19 cellular contexts compared by ENCODE assay signal in the genomic region with DNA sequence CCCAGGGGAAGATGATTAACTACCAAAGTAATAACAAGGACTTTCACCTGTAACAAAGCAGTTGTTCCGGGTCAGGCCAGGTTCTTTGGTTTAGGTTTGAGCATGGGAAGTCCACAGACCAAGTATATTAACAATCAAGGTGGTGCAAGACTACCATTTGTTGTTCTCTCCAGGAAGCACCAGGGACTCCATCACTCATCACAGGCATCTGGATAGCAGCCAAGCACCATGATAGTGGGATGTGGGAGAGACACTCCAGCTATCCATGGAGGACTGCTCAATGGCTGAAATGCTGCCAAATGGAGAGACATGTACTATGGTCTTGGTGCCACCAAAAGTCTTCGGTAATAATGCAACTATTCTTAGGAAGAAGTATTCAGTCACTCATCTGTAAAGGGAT.
DNase-seq lines count a peak whose midpoint lies in the region; ATAC-seq lines count a peak whose summit lies in the region.
"Had no signal": no experiment of that assay in that cellular context is flagged by ENCODE, and none has a peak within 500 bp of the region (broad histone marks: within the 10 kb centered on the region; RNA-seq: fewer than 3 reads in every experiment).

No MANE protein-coding gene starts in this region.

- no peak overlapping the region for H4K8ac ChIP-seq in mesenchymal stem cell (ENCODE audit: low read length)

- no peak overlapping the region for H2BK5ac ChIP-seq in mesenchymal stem cell (ENCODE audit: low read depth, low read length, poor library complexity, severe bottlenecking)

- peak overlapping the region; percentile 26 for H2AK5ac ChIP-seq in mesenchymal stem cell (ENCODE audit: low read length, severe bottlenecking)

- no peak overlapping the region for H3K14ac ChIP-seq in mesenchymal stem cell (ENCODE audit: low read length in 2 of 2)

- H3K9me3 ChIP-seq in mesenchymal stem cell (ENCODE audit: control insufficient read depth, low read length), result no peaks in the 10 kb centered on the region
- H3K9me3 ChIP-seq in MG63, result no peaks in the 10 kb centered on the region
- H3K9me3 ChIP-seq: SJSA1 had no signal

- no peak overlapping the region for H4K91ac ChIP-seq in mesenchymal stem cell (ENCODE audit: low read length)

- H3K36me3 Mint-ChIP-seq in activated CD4-positive, alpha-beta memory T cell treated with anti-CD3 and anti-CD28 coated beads, Interleukin-2, amount 10 ng/mL, durations not matched to agents 7 days and 5 days (ENCODE audit: low read depth), result peaks cover 5% of the 10 kb centered on the region
- H3K36me3 Mint-ChIP-seq: activated naive CD8-positive, alpha-beta T cell had no signal

- H3K18ac ChIP-seq in mesenchymal stem cell (ENCODE audit: low read depth in 1 of 2, low read length in 2 of 2), result no peak overlapping the region

- no peak overlapping the region for H3K23ac ChIP-seq in mesenchymal stem cell (ENCODE audit: low read length in 2 of 2)

- peak; percentile 43 for DNase-seq in Daoy (ENCODE audit: low read depth)
- DNase-seq in NCI-H2029 treated with DMSO at 0.1 percent for 48 hours (lab: John Stamatoyannopoulos, UW), result peak; percentile 84
- peak; percentile 48 for DNase-seq in dermis blood vessel endothelial cell
- no peak for DNase-seq in mesenchymal stem cell
- DNase-seq in MG63, result no peak
- no peak for DNase-seq in activated CD4-positive, alpha-beta memory T cell treated with anti-CD3 and anti-CD28 coated beads, Interleukin-2, amount 10 ng/mL, durations not matched to agents 7 days and 5 days
- DNase-seq: activated CD4-positive, alpha-beta T cell treated with anti-CD3 and anti-CD28 coated beads, Interleukin-2, amount 10 ng/mL, durations not matched to agents 7 days and 5 days; activated T-cell treated with anti-CD3 and anti-CD28 coated beads, Interleukin-2, amount 50 U/mL, for 1 hour; central memory CD4-positive, alpha-beta T cell; EL; T1000; trophoblast cell had no signal

- no peak overlapping the region for H2BK12ac ChIP-seq in mesenchymal stem cell (ENCODE audit: low read length in 2 of 2)

- H3K4me3 Mint-ChIP-seq in activated CD4-positive, alpha-beta memory T cell treated with anti-CD3 and anti-CD28 coated beads, Interleukin-2, amount 10 ng/mL, durations not matched to agents 7 days and 5 days, result no peak overlapping the region
- H3K4me3 Mint-ChIP-seq: activated CD4-positive, alpha-beta T cell treated with anti-CD3 and anti-CD28 coated beads, Interleukin-2, amount 10 ng/mL, durations not matched to agents 7 days and 5 days; activated naive CD8-positive, alpha-beta T cell; GM23338 had no signal

- peaks cover 2% of the 10 kb centered on the region for H3K4me1 ChIP-seq in mesenchymal stem cell (ENCODE audit: control insufficient read depth, insufficient read depth, low read depth, low read length)
- H3K4me1 ChIP-seq: SJSA1 had no signal

- 80% methylated on average over 1 of the region's 2 CpGs for WGBS in mesenchymal stem cell

- POLR2A ChIA-PET in activated CD4-positive, alpha-beta memory T cell treated with anti-CD3 and anti-CD28 coated beads, Interleukin-2, amount 10 ng/mL, durations not matched to agents 7 days and 5 days (lab: Charles Lee), result no interaction called here

- CTCF ChIA-PET in activated CD4-positive, alpha-beta memory T cell treated with anti-CD3 and anti-CD28 coated beads, Interleukin-2, amount 10 ng/mL, durations not matched to agents 7 days and 5 days (lab: Charles Lee), result no interaction called here

- no peaks in the 10 kb centered on the region for H3K9me3 Mint-ChIP-seq in activated CD4-positive, alpha-beta memory T cell treated with anti-CD3 and anti-CD28 coated beads, Interleukin-2, amount 10 ng/mL, durations not matched to agents 7 days and 5 days
- H3K9me3 Mint-ChIP-seq: activated CD4-positive, alpha-beta T cell treated with anti-CD3 and anti-CD28 coated beads, Interleukin-2, amount 10 ng/mL, durations not matched to agents 7 days and 5 days; GM23338 had no signal

- ATAC-seq in GM19351 (IDR thresholded peaks at IDR 0.05; ENCODE audit: unreplicated experiment) (no peak), GM21786 (IDR thresholded peaks at IDR 0.05; ENCODE audit: unreplicated experiment) (no peak)
- ATAC-seq: GM23338 had no signal

- H3K4ac ChIP-seq in mesenchymal stem cell (ENCODE audit: low read depth in 1 of 2, low read length in 2 of 2), result no peak overlapping the region

- H3K4me2 ChIP-seq in mesenchymal stem cell (ENCODE audit: low read length, poor library complexity, severe bottlenecking), result no peak overlapping the region
- H3K4me2 ChIP-seq: GM23338 had no signal

- H3K27me3 ChIP-seq in mesenchymal stem cell (ENCODE audit: control insufficient read depth in 1 of 2, insufficient read depth in 1 of 2, low read length in 2 of 2) (no peaks in the 10 kb centered on the region), MG63 (no peaks in the 10 kb centered on the region; the same call in 1 of the 2 replicates)
- H3K27me3 ChIP-seq: SJSA1 had no signal

- no peak overlapping the region for H2BK15ac ChIP-seq in mesenchymal stem cell (ENCODE audit: low read depth, poor library complexity, severe bottlenecking)

- no peaks in the 10 kb centered on the region for H3K36me3 ChIP-seq in mesenchymal stem cell (ENCODE audit: control insufficient read depth in 1 of 2, insufficient read depth in 2 of 2, low read depth in 1 of 2, low read length in 2 of 2)
- no peaks in the 10 kb centered on the region for H3K36me3 ChIP-seq in MG63
- H3K36me3 ChIP-seq: SJSA1 had no signal

- no peak overlapping the region for H3K27ac Mint-ChIP-seq in activated CD4-positive, alpha-beta memory T cell treated with anti-CD3 and anti-CD28 coated beads, Interleukin-2, amount 10 ng/mL, durations not matched to agents 7 days and 5 days
- H3K27ac Mint-ChIP-seq: activated CD4-positive, alpha-beta T cell treated with anti-CD3 and anti-CD28 coated beads, Interleukin-2, amount 10 ng/mL, durations not matched to agents 7 days and 5 days; activated naive CD8-positive, alpha-beta T cell; GM23338 had no signal

- H3K79me1 ChIP-seq in mesenchymal stem cell (replicated peaks; ENCODE audit: low read length, poor library complexity, severe bottlenecking), result peaks cover 13% of the 10 kb centered on the region

- no peak overlapping the region for H3K27ac ChIP-seq in mesenchymal stem cell (ENCODE audit: low read length, poor library complexity, severe bottlenecking)
- H3K27ac ChIP-seq: C4-2B, SJSA1, skin epidermis had no signal

- H3K9ac ChIP-seq in mesenchymal stem cell (ENCODE audit: low read length), result no peak overlapping the region

- H2BK120ac ChIP-seq in mesenchymal stem cell (ENCODE audit: low read depth, low read length), result no peak overlapping the region

- H2AFZ ChIP-seq in mesenchymal stem cell (ENCODE audit: low read depth, low read length), result no peak overlapping the region
- H2AFZ ChIP-seq: GM23338 had no signal

- no peaks in the 10 kb centered on the region for H3K27me3 Mint-ChIP-seq in activated CD4-positive, alpha-beta memory T cell treated with anti-CD3 and anti-CD28 coated beads, Interleukin-2, amount 10 ng/mL, durations not matched to agents 7 days and 5 days
- H3K27me3 Mint-ChIP-seq: activated CD4-positive, alpha-beta T cell treated with anti-CD3 and anti-CD28 coated beads, Interleukin-2, amount 10 ng/mL, durations not matched to agents 7 days and 5 days; activated naive CD8-positive, alpha-beta T cell had no signal

- H3K4me3 ChIP-seq in mesenchymal stem cell (ENCODE audit: insufficient read depth in 1 of 2, low read depth in 1 of 2, low read length in 2 of 2) (no peak overlapping the region), MG63 (no peak overlapping the region)
- H3K4me3 ChIP-seq: GM23338, SJSA1, skin epidermis had no signal

- H3K4me1 Mint-ChIP-seq in activated CD4-positive, alpha-beta memory T cell treated with anti-CD3 and anti-CD28 coated beads, Interleukin-2, amount 10 ng/mL, durations not matched to agents 7 days and 5 days, result peaks cover 5% of the 10 kb centered on the region

Comparison
In these comparisons a context has a peak if more than half of its experiments do, and no peak if none do; other contexts are left out.
1. DNase-seq: peak in Daoy (single experiment), NCI-H2029 treated with DMSO at 0.1 percent for 48 hours (single experiment) and dermis blood vessel endothelial cell (single experiment); none in mesenchymal stem cell (single experiment), MG63 (single experiment) and activated CD4-positive, alpha-beta memory T cell treated with anti-CD3 and anti-CD28 coated beads, Interleukin-2, amount 10 ng/mL, durations not matched to agents 7 days and 5 days (single experiment).